20 cellular contexts compared by ENCODE assay signal in the genomic region with DNA sequence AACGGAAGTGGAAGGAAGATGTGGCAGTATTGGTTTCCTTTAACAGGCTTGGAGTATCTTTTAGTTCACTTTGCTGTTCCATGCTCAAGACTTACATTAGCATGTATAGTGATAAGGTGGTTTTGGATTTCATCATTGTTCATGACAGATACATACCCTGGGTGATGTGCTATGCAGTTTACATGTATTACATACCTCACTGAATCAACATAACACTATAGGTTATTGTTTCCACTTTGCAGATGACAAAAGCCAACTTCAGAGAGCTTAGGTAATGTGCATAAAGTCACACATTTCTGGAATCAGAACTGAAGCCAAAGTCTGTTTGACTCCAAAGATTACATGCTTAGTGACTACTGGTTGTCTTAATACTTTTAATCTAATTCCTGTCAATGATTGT. TPM values are rescaled to one million over a fixed set of nuclear protein-coding genes. Genes with fewer than 3 reads are reported as not detected.
DNase-seq lines count a peak whose midpoint lies in the region; ATAC-seq and TF ChIP-seq lines count a peak whose summit lies in the region.
"Had no signal": no experiment of that assay in that cellular context is flagged by ENCODE, and none has a peak within 500 bp of the region (broad histone marks: within the 10 kb centered on the region; RNA-seq: fewer than 3 reads in every experiment).

No MANE protein-coding gene starts in this region.

- no peaks in the 10 kb centered on the region for H3K27me3 Mint-ChIP-seq in activated CD8-positive, alpha-beta memory T cell treated with anti-CD3 and anti-CD28 coated beads, Interleukin-2, amount 10 ng/mL, durations not matched to agents 7 days and 5 days
- H3K27me3 Mint-ChIP-seq in activated CD8-positive, alpha-beta T cell treated with anti-CD3 and anti-CD28 coated beads for 36 hours: no peaks in the 10 kb centered on the region
- no peaks in the 10 kb centered on the region for H3K27me3 Mint-ChIP-seq in natural killer cell (ENCODE audit: low read depth in 2 of 2)
- H3K27me3 Mint-ChIP-seq in endothelial cell (ENCODE audit: unreplicated experiment): no peaks in the 10 kb centered on the region
- H3K27me3 Mint-ChIP-seq: effector memory CD8-positive, alpha-beta T cell had no signal

- peaks cover 4% of the 10 kb centered on the region for H3K9me3 Mint-ChIP-seq in activated CD8-positive, alpha-beta memory T cell treated with anti-CD3 and anti-CD28 coated beads, Interleukin-2, amount 10 ng/mL, durations not matched to agents 7 days and 5 days (ENCODE audit: low read depth)
- H3K9me3 Mint-ChIP-seq in activated CD8-positive, alpha-beta T cell treated with anti-CD3 and anti-CD28 coated beads for 36 hours: no peaks in the 10 kb centered on the region
- H3K9me3 Mint-ChIP-seq in natural killer cell (no peaks in the 10 kb centered on the region), endothelial cell (ENCODE audit: unreplicated experiment) (no peaks in the 10 kb centered on the region)
- H3K9me3 Mint-ChIP-seq: effector memory CD8-positive, alpha-beta T cell had no signal

- POLR2A ChIA-PET in HEK293 (lab: Yijun Ruan, JAX): no interaction called here
- POLR2A ChIA-PET in activated CD8-positive, alpha-beta T cell treated with anti-CD3 and anti-CD28 coated beads for 36 hours (lab: Charles Lee): no interaction called here

- ATAC-seq in activated CD8-positive, alpha-beta memory T cell treated with anti-CD3 and anti-CD28 coated beads, Interleukin-2, amount 10 ng/mL, durations not matched to agents 7 days and 5 days: peak; percentile 47
- peak; percentile 90 for ATAC-seq in activated CD8-positive, alpha-beta T cell treated with anti-CD3 and anti-CD28 coated beads for 36 hours
- peak in 2 of 3 donors; percentile 50 to 67 for ATAC-seq in natural killer cell
- ATAC-seq in GM19351 (IDR thresholded peaks at IDR 0.05; ENCODE audit: unreplicated experiment): no peak
- ATAC-seq: effector memory CD8-positive, alpha-beta T cell; sciatic nerve had no signal

- H3K4me1 Mint-ChIP-seq in activated CD8-positive, alpha-beta memory T cell treated with anti-CD3 and anti-CD28 coated beads, Interleukin-2, amount 10 ng/mL, durations not matched to agents 7 days and 5 days: peaks cover 36% of the 10 kb centered on the region
- peaks cover 47% of the 10 kb centered on the region for H3K4me1 Mint-ChIP-seq in activated CD8-positive, alpha-beta T cell treated with anti-CD3 and anti-CD28 coated beads for 36 hours (ENCODE audit: low read depth)
- H3K4me1 Mint-ChIP-seq in natural killer cell (peaks cover 44 to 45% of the 10 kb centered on the region in 2 donors), endothelial cell (ENCODE audit: unreplicated experiment) (no peaks in the 10 kb centered on the region)

- no peaks in the 10 kb centered on the region for H3K9me3 ChIP-seq in HEK293 (ENCODE audit: control insufficient read depth, insufficient read depth, low read depth, low read length)

- CTCF ChIA-PET in activated CD8-positive, alpha-beta memory T cell treated with anti-CD3 and anti-CD28 coated beads, Interleukin-2, amount 10 ng/mL, durations not matched to agents 7 days and 5 days (lab: Charles Lee): interaction anchor here (1.5 kb wide), 1 partner anchor 48 kb away, joined by 4 read pairs; a partner anchor contains a TSS
- CTCF ChIA-PET in HEK293 (lab: Yijun Ruan, JAX): interaction anchor here (1.0 to 2.1 kb wide), 2 partner anchors 48 to 157 kb away, joined by 3 to 5 read pairs; a partner anchor contains a TSS
- CTCF ChIA-PET in activated CD8-positive, alpha-beta T cell treated with anti-CD3 and anti-CD28 coated beads for 36 hours (lab: Charles Lee): interaction anchor here (1.3 kb wide), 1 partner anchor 158 kb away, joined by 5 read pairs; no protein-coding TSS in a partner anchor

- H3K4me3 Mint-ChIP-seq in activated CD8-positive, alpha-beta memory T cell treated with anti-CD3 and anti-CD28 coated beads, Interleukin-2, amount 10 ng/mL, durations not matched to agents 7 days and 5 days: no peak overlapping the region
- H3K4me3 Mint-ChIP-seq in activated CD8-positive, alpha-beta T cell treated with anti-CD3 and anti-CD28 coated beads for 36 hours: no peak overlapping the region
- no peak overlapping the region for H3K4me3 Mint-ChIP-seq in natural killer cell
- H3K4me3 Mint-ChIP-seq in endothelial cell (ENCODE audit: unreplicated experiment): no peak overlapping the region
- H3K4me3 Mint-ChIP-seq: effector memory CD8-positive, alpha-beta T cell had no signal

- H3K27ac ChIP-seq in HEK293 (ENCODE audit: extremely low read depth, low read depth, low read length): no peak overlapping the region

- no peak overlapping the region for H3K4me3 ChIP-seq in HEK293 (ENCODE audit: low read depth, low read length)

- no peaks in the 10 kb centered on the region for H3K4me1 ChIP-seq in HEK293 (ENCODE audit: control insufficient read depth, insufficient read depth, low read length)

- no peak for DNase-seq in activated CD8-positive, alpha-beta memory T cell treated with anti-CD3 and anti-CD28 coated beads, Interleukin-2, amount 10 ng/mL, durations not matched to agents 7 days and 5 days
- no peak for DNase-seq in activated CD8-positive, alpha-beta memory T cell treated with anti-CD3 and anti-CD28 coated beads, Interleukin-2, amount 50 U/mL, for 48 hours
- DNase-seq in activated CD8-positive, alpha-beta T cell treated with anti-CD3 and anti-CD28 coated beads for 36 hours: no peak
- no peak for DNase-seq in natural killer cell
- no peak for DNase-seq in endothelial cell (ENCODE audit: low spot score)
- no peak for DNase-seq in NCI-H1105 (lab: John Stamatoyannopoulos, UW)
- DNase-seq: activated CD8-positive, alpha-beta memory T cell treated with anti-CD3 and anti-CD28 coated beads, Interleukin-2, amount 50 U/mL, for 4 hours; cerebellar nuclear complex; effector memory CD8-positive, alpha-beta T cell; EL; H7; IMR-90; kidney; NCI-H1048; NCI-H2107; nucleus accumbens; stimulated activated CD4-positive, alpha-beta T cell treated with anti-CD3 and anti-CD28 coated beads, Interleukin-1b, Interleukin-23, amount 100 ng/mL, for 48 hours had no signal

- peaks cover 51% of the 10 kb centered on the region for H3K36me3 Mint-ChIP-seq in activated CD8-positive, alpha-beta memory T cell treated with anti-CD3 and anti-CD28 coated beads, Interleukin-2, amount 10 ng/mL, durations not matched to agents 7 days and 5 days
- peaks cover 49% of the 10 kb centered on the region for H3K36me3 Mint-ChIP-seq in activated CD8-positive, alpha-beta T cell treated with anti-CD3 and anti-CD28 coated beads for 36 hours (ENCODE audit: low read depth)
- H3K36me3 Mint-ChIP-seq in natural killer cell (peaks cover 3% of the 10 kb centered on the region), endothelial cell (ENCODE audit: low read depth, unreplicated experiment) (peaks cover 13% of the 10 kb centered on the region)

- no peak overlapping the region for H3K27ac Mint-ChIP-seq in activated CD8-positive, alpha-beta memory T cell treated with anti-CD3 and anti-CD28 coated beads, Interleukin-2, amount 10 ng/mL, durations not matched to agents 7 days and 5 days
- H3K27ac Mint-ChIP-seq in activated CD8-positive, alpha-beta T cell treated with anti-CD3 and anti-CD28 coated beads for 36 hours: peak overlapping the region; percentile 53
- H3K27ac Mint-ChIP-seq in natural killer cell (peak overlapping the region; percentile 23 to 48), endothelial cell (ENCODE audit: unreplicated experiment) (no peak overlapping the region)
- H3K27ac Mint-ChIP-seq: effector memory CD8-positive, alpha-beta T cell had no signal

- peaks cover 0 to 45% of the 10 kb centered on the region in 2 experiments; a peak in 2 of 3 replicates for H3K36me3 ChIP-seq in HEK293 (ENCODE audit: control insufficient read depth in 2 of 2, insufficient read depth in 1 of 2, low read length in 2 of 2)

- intact Hi-C loops in activated CD8-positive, alpha-beta T cell treated with anti-CD3 and anti-CD28 coated beads for 36 hours (cut with micrococcal nuclease): loop anchor here (5.0 kb wide), 1 partner anchor 242 kb away; no protein-coding TSS in a partner anchor
- intact Hi-C loops in natural killer cell (cut with micrococcal nuclease): no loop called here

- no peak for TF ChIP-seq CTCF in HEK293 (tag by site-specific recombination; IDR thresholded peaks at IDR 0.05)
- no peak for TF ChIP-seq CTCF in activated CD8-positive, alpha-beta T cell treated with anti-CD3 and anti-CD28 coated beads for 36 hours (IDR thresholded peaks at IDR 0.05)
- TF ChIP-seq CTCF in natural killer cell (IDR thresholded peaks at IDR 0.05): no peak
- TF ChIP-seq CTCF in endothelial cell (IDR thresholded peaks at IDR 0.05; ENCODE audit: unreplicated experiment): no peak

TF ChIP-seq in HEK293, 187 proteins besides CTCF, POLR2A, EP300 and RAD21:
- peak; percentile 14; the same call in 1 of the 2 replicates for TF ChIP-seq ZNF394 (tag by site-specific recombination; IDR thresholded peaks at IDR 0.05; ENCODE audit: borderline replicate concordance)
- no peak for TF ChIP-seq ZFP69B (tag by site-specific recombination; IDR thresholded peaks at IDR 0.05)

RNA-seq across cellular contexts. Expression of a gene that starts 7.1 kb away (rescaled TPM):
- 100 to 1,000 TPM in 1 of 2 experiments, 10 to 100 TPM in 1; 97.6 to 130 TPM for total RNA-seq in activated CD8-positive, alpha-beta memory T cell treated with anti-CD3 and anti-CD28 coated beads, Interleukin-2, amount 10 ng/mL, durations not matched to agents 7 days and 5 days
- 100 to 1,000 TPM; 114 to 116 TPM for total RNA-seq in activated CD8-positive, alpha-beta T cell treated with anti-CD3 and anti-CD28 coated beads for 36 hours
- 100 to 1,000 TPM; 111 to 149 (median 118) TPM for total RNA-seq in natural killer cell
- 137 TPM for total RNA-seq in endothelial cell (ENCODE audit: unreplicated experiment)

RNA-seq across cellular contexts. Expression of a gene that starts 19.1 kb away (rescaled TPM):
- 10 to 100 TPM; 31.1 to 36.7 TPM for total RNA-seq in activated CD8-positive, alpha-beta memory T cell treated with anti-CD3 and anti-CD28 coated beads, Interleukin-2, amount 10 ng/mL, durations not matched to agents 7 days and 5 days
- total RNA-seq in activated CD8-positive, alpha-beta T cell treated with anti-CD3 and anti-CD28 coated beads for 36 hours: 10 to 100 TPM; 32.9 to 36.4 TPM
- total RNA-seq in natural killer cell (10 to 100 TPM; 19.3 to 23.1 (median 22.7) TPM), endothelial cell (ENCODE audit: unreplicated experiment) (27.5 TPM)

RNA-seq across cellular contexts. Expression of a gene that starts 48.6 kb away (rescaled TPM):
- total RNA-seq in activated CD8-positive, alpha-beta memory T cell treated with anti-CD3 and anti-CD28 coated beads, Interleukin-2, amount 10 ng/mL, durations not matched to agents 7 days and 5 days: 10 to 100 TPM; 13.9 to 23.6 TPM
- 10 to 100 TPM; 50.4 to 53.3 TPM for total RNA-seq in activated CD8-positive, alpha-beta T cell treated with anti-CD3 and anti-CD28 coated beads for 36 hours
- 1 to 10 TPM in 2 of 3 donors, under 1 TPM in 1; 0.54 to 5.1 (median 3.7) TPM for total RNA-seq in natural killer cell
- total RNA-seq in endothelial cell (ENCODE audit: unreplicated experiment): 47.2 TPM

Comparison
In these comparisons a context has a peak if more than half of its experiments do, and no peak if none do; other contexts are left out.
1. H3K27ac Mint-ChIP-seq: peak in activated CD8-positive, alpha-beta T cell treated with anti-CD3 and anti-CD28 coated beads for 36 hours (single experiment) and natural killer cell (2 of 2); none in activated CD8-positive, alpha-beta memory T cell treated with anti-CD3 and anti-CD28 coated beads, Interleukin-2, amount 10 ng/mL, durations not matched to agents 7 days and 5 days (single experiment) and endothelial cell (single experiment).